9 cellular contexts compared by ENCODE assay signal in genomic region chr11:65468874-65469333, GRCh38.
DNase-seq lines count a peak whose midpoint lies in the region; ATAC-seq and TF ChIP-seq lines count a peak whose summit lies in the region.
"Had no signal": no experiment of that assay in that cellular context is flagged by ENCODE, and none has a peak within 500 bp of the region (broad histone marks: within the 10 kb centered on the region; RNA-seq: fewer than 3 reads in every experiment).

No MANE protein-coding gene starts in this region.

- peaks cover 36% of the 10 kb centered on the region for H3K4me1 Mint-ChIP-seq in activated naive CD8-positive, alpha-beta T cell treated with anti-CD3 and anti-CD28 coated beads, Interleukin-2, amount 50 U/mL, for 24 hours

- H3K36me3 ChIP-seq in HEK293 (ENCODE audit: control insufficient read depth in 2 of 2, insufficient read depth in 1 of 2, low read length in 2 of 2) = no peaks in the 10 kb centered on the region
- no peaks in the 10 kb centered on the region for H3K36me3 ChIP-seq in OCI-LY1 (ENCODE audit: insufficient read depth, low read length)

- H3K9me3 Mint-ChIP-seq in activated naive CD8-positive, alpha-beta T cell treated with anti-CD3 and anti-CD28 coated beads, Interleukin-2, amount 50 U/mL, for 24 hours = no peaks in the 10 kb centered on the region
- H3K9me3 Mint-ChIP-seq: natural killer cell had no signal

- H3K27me3 ChIP-seq in OCI-LY1 (ENCODE audit: insufficient read depth, low read length) = no peaks in the 10 kb centered on the region

- no peaks in the 10 kb centered on the region for H3K79me2 ChIP-seq in OCI-LY1 (ENCODE audit: insufficient read depth, low read length)

- POLR2A ChIA-PET in HEK293 (lab: Yijun Ruan, JAX) = interaction anchor here (0.6 to 2.1 kb wide), 8 partner anchors 9 to 50 kb away, joined by 4 to 26 read pairs (median 10); partner anchors contain the start of genes MALAT1 and NEAT1

- H3K27me3 Mint-ChIP-seq in activated naive CD8-positive, alpha-beta T cell treated with anti-CD3 and anti-CD28 coated beads, Interleukin-2, amount 50 U/mL, for 24 hours = no peaks in the 10 kb centered on the region

- H2AFZ ChIP-seq in OCI-LY1 (ENCODE audit: low read length) = no peak overlapping the region

- H3K4me3 ChIP-seq in HEK293 (ENCODE audit: low read depth, low read length) (no peak overlapping the region), OCI-LY1 (ENCODE audit: low read depth, low read length, poor library complexity, severe bottlenecking) (no peak overlapping the region)

- peaks cover 8% of the 10 kb centered on the region; the same call in 1 of the 2 replicates for H3F3A ChIP-seq in OCI-LY1 (ENCODE audit: insufficient read depth, low read length)

- H3K9me2 ChIP-seq in OCI-LY1 (ENCODE audit: low read depth, low read length) = no peaks in the 10 kb centered on the region

- no peak overlapping the region for H3K27ac ChIP-seq in HEK293 (ENCODE audit: extremely low read depth, low read depth, low read length)
- H3K27ac ChIP-seq in OCI-LY1 (ENCODE audit: low read depth, low read length, poor library complexity, severe bottlenecking) = no peak overlapping the region

- no peak overlapping the region for H3K27ac Mint-ChIP-seq in activated naive CD8-positive, alpha-beta T cell treated with anti-CD3 and anti-CD28 coated beads, Interleukin-2, amount 50 U/mL, for 24 hours

- H3K36me3 Mint-ChIP-seq in activated naive CD8-positive, alpha-beta T cell treated with anti-CD3 and anti-CD28 coated beads, Interleukin-2, amount 50 U/mL, for 24 hours (ENCODE audit: low read depth) = no peaks in the 10 kb centered on the region
- H3K36me3 Mint-ChIP-seq: natural killer cell had no signal

- H3K4me1 ChIP-seq in HEK293 (ENCODE audit: control insufficient read depth, insufficient read depth, low read length) (peaks cover 5% of the 10 kb centered on the region), OCI-LY1 (ENCODE audit: insufficient read depth, low read length, severe bottlenecking) (peaks cover 50% of the 10 kb centered on the region)

- no peaks in the 10 kb centered on the region for H4K20me1 ChIP-seq in OCI-LY1 (ENCODE audit: insufficient read depth, low read length)

- no peak overlapping the region for H3K4me2 ChIP-seq in OCI-LY1 (ENCODE audit: low read length)

- no peak overlapping the region for H3K9ac ChIP-seq in OCI-LY1 (ENCODE audit: low read length)

- H3K9me3 ChIP-seq in HEK293 (ENCODE audit: control insufficient read depth, insufficient read depth, low read depth, low read length) (no peaks in the 10 kb centered on the region), OCI-LY1 (ENCODE audit: low read length) (no peaks in the 10 kb centered on the region)

- CTCF ChIA-PET in HEK293 (lab: Yijun Ruan, JAX) = interaction anchor here (0.6 to 7.0 kb wide), 26 partner anchors 8 to 202 kb away, joined by 3 to 69 read pairs (median 4); partner anchors contain the start of gene MALAT1

- peak overlapping the region; percentile 2 for H3K4me3 Mint-ChIP-seq in activated naive CD8-positive, alpha-beta T cell treated with anti-CD3 and anti-CD28 coated beads, Interleukin-2, amount 50 U/mL, for 24 hours
- H3K4me3 Mint-ChIP-seq: natural killer cell had no signal

- DNase-seq in COR-L47 (lab: John Stamatoyannopoulos, UW) (peak; percentile 84), inferior parietal cortex (ENCODE audit: extremely low spot score) (peak; percentile 44), superior temporal gyrus (ENCODE audit: extremely low spot score) (peak; percentile 49), KG1 (lab: John Stamatoyannopoulos, UW) (no peak)
- peak; percentile 73 for DNase-seq in activated naive CD8-positive, alpha-beta T cell treated with anti-CD3 and anti-CD28 coated beads, Interleukin-2, amount 50 U/mL, for 24 hours
- DNase-seq: natural killer cell had no signal

- peak; percentile 37 for ATAC-seq in activated naive CD8-positive, alpha-beta T cell treated with anti-CD3 and anti-CD28 coated beads, Interleukin-2, amount 50 U/mL, for 24 hours
- no peak for ATAC-seq in HG02970 (IDR thresholded peaks at IDR 0.05; ENCODE audit: low FRiP score, unreplicated experiment)

- TF ChIP-seq CTCF in HEK293 (tag by site-specific recombination; IDR thresholded peaks at IDR 0.05) (peak; percentile 33; the same call in 1 of the 2 replicates), OCI-LY1 (IDR thresholded peaks at IDR 0.05; ENCODE audit: low read length) (peak; percentile 91)

TF ChIP-seq in HEK293, 187 proteins besides CTCF, POLR2A, EP300 and RAD21 (continues in another document):
- TF ChIP-seq ZNF133 (tag by site-specific recombination; IDR thresholded peaks at IDR 0.05) (no peak), PRDM10 (tag by site-specific recombination; IDR thresholded peaks at IDR 0.05) (peak; percentile 69; the same call in 1 of the 2 replicates), SP3 (tag by site-specific recombination; IDR thresholded peaks at IDR 0.05) (no peak), SCRT2 (tag by site-specific recombination; IDR thresholded peaks at IDR 0.05) (peak; percentile 62), IKZF3 (tag by site-specific recombination; IDR thresholded peaks at IDR 0.05) (peak; percentile 75), ZNF664 (tag by site-specific recombination; IDR thresholded peaks at IDR 0.05) (no peak), ZNF354C (tag by site-specific recombination; IDR thresholded peaks at IDR 0.05; ENCODE audit: borderline replicate concordance, low read depth) (no peak), ZNF362 (tag by site-specific recombination; IDR thresholded peaks at IDR 0.05) (no peak), REST (tag by site-specific recombination; IDR thresholded peaks at IDR 0.05) (no peak), OSR2 (tag by site-specific recombination; IDR thresholded peaks at IDR 0.05) (no peak), ZNF558 (tag by site-specific recombination; IDR thresholded peaks at IDR 0.05) (no peak), ZBTB48 (tag by site-specific recombination; IDR thresholded peaks at IDR 0.05) (peak; percentile 63), ZNF274 (IDR thresholded peaks at IDR 0.05; ENCODE audit: low read length) (no peak), ZNF274 (tag by site-specific recombination; IDR thresholded peaks at IDR 0.05; ENCODE audit: borderline replicate concordance) (no peak)
